ENCODE assay signal across 16 cellular contexts in genomic region chr9:129126789-129127618, GRCh38. TPM values are rescaled to one million over a fixed set of nuclear protein-coding genes. Genes with fewer than 3 reads are reported as not detected.
DNase-seq lines count a peak whose midpoint lies in the region; ATAC-seq and TF ChIP-seq lines count a peak whose summit lies in the region.
"Had no signal": no experiment of that assay in that cellular context is flagged by ENCODE, and none has a peak within 500 bp of the region (broad histone marks: within the 10 kb centered on the region; RNA-seq: fewer than 3 reads in every experiment).

No MANE protein-coding gene starts in this region.

- H3K4me2 ChIP-seq in BLaER1 treated with 17β-estradiol and CSF1 and Interleukin-3, amounts not matched to agents 10 nM and 100 nM: peak overlapping the region; percentile 39 to 93 (median 71)

- no peaks in the 10 kb centered on the region for H3K27me3 ChIP-seq in BLaER1 treated with 17β-estradiol and CSF1 and Interleukin-3, amounts not matched to agents 10 nM and 100 nM
- H3K27me3 ChIP-seq in lower lobe of right lung (ENCODE audit: low read depth): no peaks in the 10 kb centered on the region
- H3K27me3 ChIP-seq: neutrophil had no signal

- H3K4me1 ChIP-seq in BLaER1 treated with 17β-estradiol and CSF1 and Interleukin-3, amounts not matched to agents 10 nM and 100 nM: peaks cover 31 to 50% (median 41%) of the 10 kb centered on the region in 10 experiments
- H3K4me1 ChIP-seq in lower lobe of right lung: peaks cover 15% of the 10 kb centered on the region

- no peak overlapping the region for H3K4me3 ChIP-seq in BLaER1 treated with 17β-estradiol and CSF1 and Interleukin-3, amounts not matched to agents 10 nM and 100 nM
- no peak overlapping the region for H3K4me3 ChIP-seq in coronary artery
- H3K4me3 ChIP-seq in lower lobe of right lung: no peak overlapping the region

- peak overlapping the region; percentile 9 to 70 (median 51); a peak in 18 of 22 replicates for H3K9ac ChIP-seq in BLaER1 treated with 17β-estradiol and CSF1 and Interleukin-3, amounts not matched to agents 10 nM and 100 nM

- H4K20me1 ChIP-seq in BLaER1 treated with 17β-estradiol and CSF1 and Interleukin-3, amounts not matched to agents 10 nM and 100 nM: peaks cover 0 to 47% (median 12%) of the 10 kb centered on the region in 11 experiments; a peak in 10 of 22 replicates

- peaks cover 72 to 96% (median 86%) of the 10 kb centered on the region in 11 experiments for H3K36me3 ChIP-seq in BLaER1 treated with 17β-estradiol and CSF1 and Interleukin-3, amounts not matched to agents 10 nM and 100 nM
- peaks cover 89% of the 10 kb centered on the region for H3K36me3 ChIP-seq in lower lobe of right lung

- intact Hi-C loops in lower lobe of right lung (cut with DNase I): no loop called here

- H3K27ac ChIP-seq in BLaER1 treated with 17β-estradiol and CSF1 and Interleukin-3, amounts not matched to agents 10 nM and 100 nM: peak overlapping the region in 10 of 11 experiments; percentile 3 to 76 (median 64); a peak in 18 of 22 replicates
- H3K27ac ChIP-seq in coronary artery (peak overlapping the region in 1 of 2 donors; percentile 17), lower lobe of right lung (no peak overlapping the region)
- H3K27ac ChIP-seq: neutrophil had no signal

- no peak for ATAC-seq in lower lobe of right lung
- ATAC-seq in GM21423 (IDR thresholded peaks at IDR 0.05; ENCODE audit: unreplicated experiment): no peak

- TF ChIP-seq CTCF in coronary artery (IDR thresholded peaks at IDR 0.05): no peak
- TF ChIP-seq CTCF in lower lobe of right lung (IDR thresholded peaks at IDR 0.05): no peak

- DNase-seq in NCI-H2171 treated with DMSO at 0.1 percent for 48 hours (lab: John Stamatoyannopoulos, UW) (peak; percentile 91), coronary artery (ENCODE audit: low spot score) (peak; percentile 69), myocyte (ENCODE audit: low read depth) (peak; percentile 62), lower lobe of right lung (no peak), inferior parietal cortex (ENCODE audit: extremely low spot score) (no peak), NCI-H2227 treated with DMSO at 0.1 percent for 48 hours (lab: John Stamatoyannopoulos, UW) (no peak)
- DNase-seq: activated CD4-positive, alpha-beta T cell treated with anti-CD3 and anti-CD28 coated beads, Interleukin-2, amount 10 ng/mL, durations not matched to agents 24 days and 14 days; AML-193; GF-D8; islet precursor cell; NCI-H1048; stimulated activated CD4-positive, alpha-beta T cell treated with anti-CD3 and anti-CD28 coated beads, Interleukin-15, amount 100 ng/mL, for 24 hours; SW 1271 had no signal

- no peaks in the 10 kb centered on the region for H3K9me3 ChIP-seq in BLaER1 treated with 17β-estradiol and CSF1 and Interleukin-3, amounts not matched to agents 10 nM and 100 nM (replicated peaks in 1 of 11)
- no peaks in the 10 kb centered on the region for H3K9me3 ChIP-seq in lower lobe of right lung
- H3K9me3 ChIP-seq: neutrophil had no signal

RNA-seq across cellular contexts. Expression of gene PTPA, which starts 15.8 kb away (rescaled TPM):
- total RNA-seq in myocyte (99.5 and 144 TPM in 2 replicates), lower lobe of right lung (100 TPM)
- 110 TPM for polyA plus RNA-seq in myocyte (2012)

RNA-seq across cellular contexts. Expression of gene CRAT, which starts 16.4 kb away (rescaled TPM):
- total RNA-seq in myocyte: 87.3 and 102 TPM in 2 replicates
- polyA plus RNA-seq in myocyte (2012): 51.3 TPM
- 23.2 TPM for total RNA-seq in lower lobe of right lung

RNA-seq across cellular contexts. Expression of gene DOLPP1, which starts 46.1 kb away (rescaled TPM):
- total RNA-seq in myocyte (11.2 and 11.6 TPM in 2 replicates), lower lobe of right lung (9.5 TPM)
- polyA plus RNA-seq in myocyte (2012): 12.3 TPM

RNA-seq across cellular contexts. Expression of gene IER5L, which starts 51.1 kb away (rescaled TPM):
- total RNA-seq in myocyte: 27.9 and 38.4 TPM in 2 replicates
- 14.9 TPM for polyA plus RNA-seq in myocyte (2012)
- total RNA-seq in lower lobe of right lung: 8.7 TPM

Comparison
In these comparisons a context has a peak if more than half of its experiments do, and no peak if none do; other contexts are left out.
1. DNase-seq: peak in NCI-H2171 treated with DMSO at 0.1 percent for 48 hours (single experiment), coronary artery (single experiment) and myocyte (single experiment); none in lower lobe of right lung (single experiment), inferior parietal cortex (single experiment) and NCI-H2227 treated with DMSO at 0.1 percent for 48 hours (single experiment).